Comparison of ENCODE assay signal across 21 cellular contexts in genomic region chr2:7444614-7445013, GRCh38.
"Had no signal": no experiment of that assay in that cellular context is flagged by ENCODE, and none has a peak within 500 bp of the region (broad histone marks: within the 10 kb centered on the region; RNA-seq: fewer than 3 reads in every experiment).

No MANE protein-coding gene starts in this region.

- H3K27ac Mint-ChIP-seq: brain; nephron progenitor cell; stimulated activated naive B cell treated with anti-CD40 and anti-IgM and Interleukin-4, amounts not matched to agents 10 μg/mL and 1 μg/mL and 100 μg/mL, for 72 hours had no signal

- H3K4me3 Mint-ChIP-seq: brain; nephron progenitor cell; stimulated activated naive B cell treated with anti-CD40 and anti-IgM and Interleukin-4, amounts not matched to agents 10 μg/mL and 1 μg/mL and 100 μg/mL, for 72 hours had no signal

- H3K4me1 Mint-ChIP-seq: brain had no signal

- H3K36me3 Mint-ChIP-seq: brain; stimulated activated naive B cell treated with anti-CD40 and anti-IgM and Interleukin-4, amounts not matched to agents 10 μg/mL and 1 μg/mL and 100 μg/mL, for 72 hours had no signal

- DNase-seq: activated CD4-positive, alpha-beta T cell treated with anti-CD3 and anti-CD28 coated beads, Interleukin-2, amount 50 U/mL, for 4 hours; activated CD4-positive, CD25-positive, alpha-beta regulatory T cell; activated CD8-positive, alpha-beta memory T cell treated with anti-CD3 and anti-CD28 coated beads, Interleukin-2, amount 50 U/mL, for 4 hours; anterior cingulate cortex; central memory CD4-positive, alpha-beta T cell; colonic mucosa; erythroblast; foreskin melanocyte; hypothalamus; islet precursor cell; left colon; lower lobe of right lung; nephron progenitor cell; occipital lobe; posterior cingulate gyrus; sigmoid colon; stimulated activated CD4-positive, alpha-beta T cell treated with anti-CD3 and anti-CD28 coated beads, Interleukin-4, amount 100 ng/mL, for 24 hours; stimulated activated naive B cell treated with anti-CD40 and anti-IgM and Interleukin-4, amounts not matched to agents 10 μg/mL and 1 μg/mL and 100 μg/mL, for 72 hours; T-helper 9 cell had no signal

- ATAC-seq: left colon; lower lobe of right lung; Right ventricle myocardium inferior; stimulated activated naive B cell treated with anti-CD40 and anti-IgM and Interleukin-4, amounts not matched to agents 10 μg/mL and 1 μg/mL and 100 μg/mL, for 72 hours had no signal
